Comparison of ENCODE assay signal across 9 cellular contexts in the genomic region with DNA sequence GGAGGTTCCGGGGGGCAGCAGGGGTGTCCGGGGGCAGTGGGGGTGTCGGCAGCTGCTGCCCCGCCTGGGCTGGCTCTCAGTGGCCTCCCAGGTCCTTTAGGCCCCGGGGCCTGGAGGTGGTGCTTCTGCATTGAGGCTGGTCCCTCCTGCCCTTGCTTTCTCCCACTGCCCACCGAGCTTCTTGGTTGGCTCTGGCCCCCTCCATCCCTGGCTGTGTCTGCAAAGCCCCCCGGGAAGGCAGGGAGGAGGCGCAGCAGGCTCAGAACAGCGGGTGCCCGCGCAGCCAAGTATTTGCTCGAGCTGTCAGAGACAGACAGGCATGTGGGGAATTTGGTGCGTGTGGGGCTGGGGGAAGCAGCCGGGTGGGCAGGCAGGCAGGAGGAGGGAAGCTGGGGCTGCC. TPM values are rescaled to one million over a fixed set of nuclear protein-coding genes. Genes with fewer than 3 reads are reported as not detected.
DNase-seq lines count a peak whose midpoint lies in the region; ATAC-seq, FAIRE-seq and TF ChIP-seq lines count a peak whose summit lies in the region.
"Had no signal": no experiment of that assay in that cellular context is flagged by ENCODE, and none has a peak within 500 bp of the region (broad histone marks: within the 10 kb centered on the region; RNA-seq: fewer than 3 reads in every experiment).

No MANE protein-coding gene starts in this region.

- H3K4me3 ChIP-seq in GM12875 (ENCODE audit: low read depth, low read length) (peak overlapping the region; percentile 38), astrocyte (ENCODE audit: insufficient read depth, low read depth, low read length) (peak overlapping the region; percentile 22), skin epidermis (peak overlapping the region in 1 of 7 experiments; percentile 7)

- peaks cover 81% of the 10 kb centered on the region for H3K4me1 ChIP-seq in astrocyte (ENCODE audit: insufficient read depth, low read length)

- H2AFZ ChIP-seq in astrocyte (ENCODE audit: low read depth, low read length), result no peak overlapping the region

- no peak for TF ChIP-seq CTCF in GM12875 (IDR thresholded peaks at IDR 0.05; ENCODE audit: borderline replicate concordance, insufficient read depth, low read depth, low read length)
- TF ChIP-seq CTCF in astrocyte (IDR thresholded peaks at IDR 0.05; ENCODE audit: insufficient read depth, low read depth, low read length), result no peak

- H3K36me3 ChIP-seq in astrocyte (ENCODE audit: insufficient read depth, low read length), result no peaks in the 10 kb centered on the region

- H3K27me3 ChIP-seq in astrocyte (ENCODE audit: insufficient read depth, low read length), result no peaks in the 10 kb centered on the region

- no peaks in the 10 kb centered on the region for H3K27me3 Mint-ChIP-seq in astrocyte (ENCODE audit: low read depth, unreplicated experiment)

- H3K79me2 ChIP-seq in astrocyte (ENCODE audit: insufficient read depth, low read length), result peaks cover 92% of the 10 kb centered on the region

- peaks cover 65% of the 10 kb centered on the region for H3K4me1 Mint-ChIP-seq in astrocyte (ENCODE audit: low read depth, unreplicated experiment)

- H3K4me2 ChIP-seq in astrocyte (ENCODE audit: low read length), result peak overlapping the region; percentile 81

- H3K27ac ChIP-seq in astrocyte (ENCODE audit: low read depth, low read length) (peak overlapping the region; percentile 83), skin epidermis (peak overlapping the region in 20 of 21 experiments; percentile 46 to 95 (median 84))

- in situ Hi-C loops in ACHN (cut with HindIII; ENCODE audit: low pct_ligation_motif_present, low pct_unique_long_range_greater_than_20kb, low sequenced_read_pairs), result no loop called here

- no peak for DNase-seq in astrocyte (ENCODE audit: low read depth)
- DNase-seq in hepatic stellate cell (ENCODE audit: low spot score), result peak; percentile 51
- no peak for DNase-seq in HuH-7.5 (ENCODE audit: low spot score)
- no peak for DNase-seq in NCI-H1092 treated with DMSO at 0.1 percent for 48 hours (lab: John Stamatoyannopoulos, UW)
- no peak for DNase-seq in ACHN

- no peaks in the 10 kb centered on the region for H3K9me3 Mint-ChIP-seq in astrocyte (ENCODE audit: unreplicated experiment)
- H3K9me3 Mint-ChIP-seq: activated naive CD4-positive, alpha-beta T cell treated with anti-CD3 and anti-CD28 coated beads, Interleukin-2, amount 50 U/mL, for 24 hours had no signal

- peak overlapping the region; percentile 68 for H3K4me3 Mint-ChIP-seq in astrocyte (ENCODE audit: unreplicated experiment)
- H3K4me3 Mint-ChIP-seq: activated naive CD4-positive, alpha-beta T cell treated with anti-CD3 and anti-CD28 coated beads, Interleukin-2, amount 50 U/mL, for 24 hours had no signal

- no peak for ATAC-seq in GM18520 (IDR thresholded peaks at IDR 0.05; ENCODE audit: unreplicated experiment)

- peak overlapping the region; percentile 85 for H3K27ac Mint-ChIP-seq in astrocyte (ENCODE audit: unreplicated experiment)
- H3K27ac Mint-ChIP-seq: activated naive CD4-positive, alpha-beta T cell treated with anti-CD3 and anti-CD28 coated beads, Interleukin-2, amount 50 U/mL, for 24 hours had no signal

- no peak for FAIRE-seq in astrocyte (lab: Jason Lieb, UNC)

- H3K9me3 ChIP-seq in astrocyte (ENCODE audit: insufficient read depth, low read depth, low read length), result no peaks in the 10 kb centered on the region

- H3K36me3 Mint-ChIP-seq in astrocyte (ENCODE audit: low read depth, unreplicated experiment), result peaks cover 6% of the 10 kb centered on the region
- H3K36me3 Mint-ChIP-seq: activated naive CD4-positive, alpha-beta T cell treated with anti-CD3 and anti-CD28 coated beads, Interleukin-2, amount 50 U/mL, for 24 hours had no signal

- H3K9ac ChIP-seq in astrocyte (ENCODE audit: low read length), result peak overlapping the region; percentile 73

- H4K20me1 ChIP-seq in astrocyte (ENCODE audit: insufficient read depth, low read length), result peaks cover 62% of the 10 kb centered on the region

RNA-seq across cellular contexts. Expression of a gene that starts 11.5 kb away (rescaled TPM):
- 151 and 185 TPM in 2 replicates for total RNA-seq in astrocyte
